8 cellular contexts compared by ENCODE assay signal in genomic region chr14:99971087-99971928, GRCh38.
A peak's percentile ranks its signal among the peaks of the same experiment; 100 is the strongest.
DNase-seq lines count a peak whose midpoint lies in the region; ATAC-seq and TF ChIP-seq lines count a peak whose summit lies in the region.

No MANE protein-coding gene starts in this region.

- 3 to 4% methylated on average over 113 to 115 of the region's 115 CpGs for WGBS in ectodermal cell, 2 experiments

- H3K36me3 ChIP-seq in ectodermal cell (ENCODE audit: control insufficient read depth, insufficient read depth, low read length): peaks cover 4% of the 10 kb centered on the region
- H3K36me3 ChIP-seq in lower lobe of right lung: no peaks in the 10 kb centered on the region

- H3K9me3 ChIP-seq in ectodermal cell (ENCODE audit: control insufficient read depth, low read length) (no peaks in the 10 kb centered on the region), lower lobe of right lung (no peaks in the 10 kb centered on the region)

- intact Hi-C loops in activated CD8-positive, alpha-beta T cell treated with anti-CD3 and anti-CD28 coated beads for 36 hours (cut with micrococcal nuclease): loop anchor here (10.0 kb wide), 1 partner anchor 403 kb away; the partner anchor contains the start of gene WDR25
- intact Hi-C loops in lower lobe of right lung (cut with DNase I): no loop called here

- peaks cover 5% of the 10 kb centered on the region for H3K36me3 Mint-ChIP-seq in activated CD8-positive, alpha-beta T cell treated with anti-CD3 and anti-CD28 coated beads for 36 hours (ENCODE audit: low read depth)

- peaks cover 21% of the 10 kb centered on the region for H3K27me3 Mint-ChIP-seq in activated CD8-positive, alpha-beta T cell treated with anti-CD3 and anti-CD28 coated beads for 36 hours

- H3K27me3 ChIP-seq in ectodermal cell (ENCODE audit: control insufficient read depth, insufficient read depth, low read length, poor library complexity, severe bottlenecking): peaks cover 20% of the 10 kb centered on the region
- no peaks in the 10 kb centered on the region for H3K27me3 ChIP-seq in lower lobe of right lung (ENCODE audit: low read depth)

- POLR2A ChIA-PET in activated CD8-positive, alpha-beta T cell treated with anti-CD3 and anti-CD28 coated beads for 36 hours (lab: Charles Lee): interaction anchor here (0.5 to 3.0 kb wide), 10 partner anchors 12 to 630 kb away, joined by 3 to 13 read pairs (median 3); partner anchors contain the start of gene EVL

- H3K27ac ChIP-seq in ectodermal cell (ENCODE audit: insufficient read depth, low read depth, low read length, poor library complexity, severe bottlenecking): peak overlapping the region; percentile 89
- H3K27ac ChIP-seq in lower lobe of right lung: peak overlapping the region; percentile 67

- H3K27ac Mint-ChIP-seq in activated CD8-positive, alpha-beta T cell treated with anti-CD3 and anti-CD28 coated beads for 36 hours: no peak overlapping the region

- H3K4me1 Mint-ChIP-seq in activated CD8-positive, alpha-beta T cell treated with anti-CD3 and anti-CD28 coated beads for 36 hours (ENCODE audit: low read depth): peaks cover 12% of the 10 kb centered on the region

- DNase-seq in NCI-H524 treated with DMSO at 0.1 percent for 48 hours (lab: John Stamatoyannopoulos, UW) (peak; percentile 47), lower lobe of right lung (peak; percentile 82), cortex of kidney (lab: John Stamatoyannopoulos, UW) (no peak)
- peak; percentile 87 for DNase-seq in activated CD8-positive, alpha-beta T cell treated with anti-CD3 and anti-CD28 coated beads for 36 hours
- DNase-seq in stimulated activated CD4-positive, alpha-beta T cell treated with anti-CD3 and anti-CD28 coated beads, Interleukin-4, amount 100 ng/mL, for 48 hours (ENCODE audit: low read depth in 2 of 2): peak; percentile 80 to 86

- peak; percentile 60 for ATAC-seq in GM18517 (IDR thresholded peaks at IDR 0.05; ENCODE audit: unreplicated experiment)
- peak; percentile 77 for ATAC-seq in HG03175 (IDR thresholded peaks at IDR 0.05; ENCODE audit: unreplicated experiment)
- peak; percentile 90 for ATAC-seq in activated CD8-positive, alpha-beta T cell treated with anti-CD3 and anti-CD28 coated beads for 36 hours
- ATAC-seq in lower lobe of right lung: peak; percentile 95 to 96

- CTCF ChIA-PET in activated CD8-positive, alpha-beta T cell treated with anti-CD3 and anti-CD28 coated beads for 36 hours (lab: Charles Lee): interaction anchor here (0.7 to 1.3 kb wide), 8 partner anchors 12 to 270 kb away, joined by 3 to 6 read pairs (median 4); no protein-coding TSS in a partner anchor

- H3K4me3 ChIP-seq in ectodermal cell (ENCODE audit: insufficient read depth, low read depth, low read length): peak overlapping the region; percentile 88
- H3K4me3 ChIP-seq in lower lobe of right lung: peak overlapping the region; percentile 83

- no peak for TF ChIP-seq CTCF in activated CD8-positive, alpha-beta T cell treated with anti-CD3 and anti-CD28 coated beads for 36 hours (IDR thresholded peaks at IDR 0.05)
- TF ChIP-seq CTCF in lower lobe of right lung (IDR thresholded peaks at IDR 0.05): no peak

- peak overlapping the region; percentile 61 for H3K4me3 Mint-ChIP-seq in activated CD8-positive, alpha-beta T cell treated with anti-CD3 and anti-CD28 coated beads for 36 hours

- H3K9me3 Mint-ChIP-seq in activated CD8-positive, alpha-beta T cell treated with anti-CD3 and anti-CD28 coated beads for 36 hours: no peaks in the 10 kb centered on the region

- H3K4me1 ChIP-seq in ectodermal cell (ENCODE audit: control insufficient read depth, insufficient read depth, low read length) (peaks cover 6% of the 10 kb centered on the region), lower lobe of right lung (peaks cover 6% of the 10 kb centered on the region)
